Comparison of ENCODE assay signal across 1 cellular context in the genomic region with DNA sequence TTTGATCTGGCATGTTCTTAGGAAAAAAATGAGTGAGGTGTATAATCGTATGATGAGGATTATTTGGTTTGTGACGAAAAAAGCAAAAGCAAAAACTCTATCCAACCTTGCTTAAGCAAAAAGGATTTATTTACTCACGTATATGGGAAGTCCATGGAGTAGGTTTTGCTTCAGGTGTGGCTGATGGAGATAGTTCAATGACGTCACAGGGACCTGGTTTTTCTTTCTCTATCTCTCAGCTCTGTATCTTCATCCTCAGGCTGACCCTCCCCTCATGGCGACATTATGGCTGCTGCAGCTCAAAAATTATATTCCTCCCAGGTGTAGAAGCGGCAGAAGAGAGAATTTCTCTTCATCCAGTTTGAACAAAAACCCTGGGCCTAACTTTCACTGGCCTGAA.
TF ChIP-seq lines count a peak whose summit lies in the region.

No MANE protein-coding gene starts in this region.

TF ChIP-seq in HCT116, 20 proteins besides CTCF, POLR2A, EP300 and RAD21 (continued from another document):
- TF ChIP-seq CBX3 (IDR thresholded peaks at IDR 0.05; ENCODE audit: low read depth) = no peak
- TF ChIP-seq SP1 (IDR thresholded peaks at IDR 0.05; ENCODE audit: low read depth) = no peak
TF ChIP-seq in HCT116: peak in this region for 0.
